Comparison of ENCODE assay signal across 13 cellular contexts in genomic region chr12:123118397-123118945, GRCh38. TPM values are rescaled to one million over a fixed set of nuclear protein-coding genes. Genes with fewer than 3 reads are reported as not detected.
DNase-seq lines count a peak whose midpoint lies in the region; ATAC-seq, FAIRE-seq and TF ChIP-seq lines count a peak whose summit lies in the region.
"Had no signal": no experiment of that assay in that cellular context is flagged by ENCODE, and none has a peak within 500 bp of the region (broad histone marks: within the 10 kb centered on the region; RNA-seq: fewer than 3 reads in every experiment).

No MANE protein-coding gene starts in this region.

- peak overlapping the region; percentile 4 to 97 (median 70) for H3K27ac Mint-ChIP-seq in naive B cell
- no peak overlapping the region for H3K27ac Mint-ChIP-seq in activated T-cell treated with anti-CD3 and anti-CD28 coated beads, Interleukin-2, amount 50 U/mL, for 24 hours

- H3K4me1 Mint-ChIP-seq in naive B cell = peaks cover 48 to 83% (median 79%) of the 10 kb centered on the region in 3 donors
- peaks cover 78% of the 10 kb centered on the region for H3K4me1 Mint-ChIP-seq in activated T-cell treated with anti-CD3 and anti-CD28 coated beads, Interleukin-2, amount 50 U/mL, for 24 hours (ENCODE audit: low read depth)

- no peaks in the 10 kb centered on the region for H3K36me3 Mint-ChIP-seq in naive B cell
- no peaks in the 10 kb centered on the region for H3K36me3 Mint-ChIP-seq in activated T-cell treated with anti-CD3 and anti-CD28 coated beads, Interleukin-2, amount 50 U/mL, for 24 hours (ENCODE audit: low read depth)

- no peak for TF ChIP-seq POLR2A in GM12891 (IDR thresholded peaks at IDR 0.05; ENCODE audit: low read depth, low read length)

- DNase-seq in AG08396 (ENCODE audit: low spot score) (peak; percentile 63), GM12891 (ENCODE audit: insufficient read length, low spot score) (no peak), SHP77 (lab: John Stamatoyannopoulos, UW) (peak; percentile 91), naive B cell (no peak), H7 (no peak), RPMI8226 (no peak)
- no peak for DNase-seq in activated T-cell treated with anti-CD3 and anti-CD28 coated beads, Interleukin-2, amount 50 U/mL, for 24 hours
- DNase-seq: activated CD4-positive, alpha-beta T cell treated with anti-CD3 and anti-CD28 coated beads, Interleukin-2, amount 50 U/mL, for 1 hour; activated effector memory CD4-positive, alpha-beta T cell treated with anti-CD3 and anti-CD28 coated beads, Interleukin-2, amount 50 U/mL, for 16 hours; C1 segment of cervical spinal cord; mammary epithelial cell; stimulated activated CD4-positive, alpha-beta T cell treated with anti-CD3 and anti-CD28 coated beads, Interleukin-1b, Interleukin-23, amount 100 ng/mL, for 48 hours had no signal

- ATAC-seq in naive B cell (ENCODE audit: low read depth in 2 of 2) (no peak), GM21367 (IDR thresholded peaks at IDR 0.05; ENCODE audit: unreplicated experiment) (no peak)

- H3K27me3 ChIP-seq in H7 (ENCODE audit: control insufficient read depth, insufficient read depth, low read length) = no peaks in the 10 kb centered on the region

- H3K9me3 Mint-ChIP-seq in naive B cell = no peaks in the 10 kb centered on the region
- H3K9me3 Mint-ChIP-seq in activated T-cell treated with anti-CD3 and anti-CD28 coated beads, Interleukin-2, amount 50 U/mL, for 24 hours = no peaks in the 10 kb centered on the region

- peak; percentile 80 for FAIRE-seq in GM12891 (lab: Jason Lieb, UNC)

- H3K4me3 ChIP-seq in H7 (ENCODE audit: insufficient read depth, low read depth, low read length) = no peak overlapping the region

- peak overlapping the region in 1 of 8 donors; percentile 30 for H3K4me3 Mint-ChIP-seq in naive B cell
- H3K4me3 Mint-ChIP-seq in activated T-cell treated with anti-CD3 and anti-CD28 coated beads, Interleukin-2, amount 50 U/mL, for 24 hours = no peak overlapping the region

- no peaks in the 10 kb centered on the region for H3K36me3 ChIP-seq in H7 (replicated peaks; ENCODE audit: control insufficient read depth, insufficient read depth, low read length)

- no peaks in the 10 kb centered on the region for H3K27me3 Mint-ChIP-seq in naive B cell
- no peaks in the 10 kb centered on the region for H3K27me3 Mint-ChIP-seq in activated T-cell treated with anti-CD3 and anti-CD28 coated beads, Interleukin-2, amount 50 U/mL, for 24 hours

TF ChIP-seq in GM12891, 5 proteins besides CTCF, POLR2A, EP300 and RAD21:
- TF ChIP-seq TAF1 (IDR thresholded peaks at IDR 0.05; ENCODE audit: low read depth, low read length) = no peak
- TF ChIP-seq PAX5 (IDR thresholded peaks at IDR 0.05; ENCODE audit: insufficient read depth, low read length, severe bottlenecking) = no peak
- TF ChIP-seq SPI1 (IDR thresholded peaks at IDR 0.05; ENCODE audit: low read depth, low read length) = no peak
- TF ChIP-seq POLR2AphosphoS5 (IDR thresholded peaks at IDR 0.05; ENCODE audit: low read depth, low read length) = no peak

RNA-seq across cellular contexts. Expression of gene PITPNM2, which starts 32.4 kb away (rescaled TPM):
- 0.54 TPM for polyA plus RNA-seq in GM12891 (2012; ENCODE audit: low read depth, missing spikeins)
- polyA plus RNA-seq in naive B cell (ENCODE audit: low read depth in 6 of 6) = 1 to 10 TPM in 3 of 6 donors, under 1 TPM in 3; 0.10 to 2.6 (median 0.96) TPM
- total RNA-seq in H7 (2014; rRNA removed; shearing (Covaris generic)) = 3.5 and 3.7 TPM in 2 replicates

Comparison
In these comparisons a context has a peak if more than half of its experiments do, and no peak if none do; other contexts are left out.
1. DNase-seq: peak in AG08396 (single experiment) and SHP77 (2 of 2); none in GM12891 (single experiment), naive B cell (single experiment), activated T-cell treated with anti-CD3 and anti-CD28 coated beads, Interleukin-2, amount 50 U/mL, for 24 hours (single experiment), H7 (single experiment) and RPMI8226 (single experiment).